8 cellular contexts compared by ENCODE assay signal in genomic region chr11:96014234-96014633, GRCh38.
DNase-seq lines count a peak whose midpoint lies in the region; ATAC-seq lines count a peak whose summit lies in the region.

No MANE protein-coding gene starts in this region.

- peak in 3 of 5 donors; percentile 44 to 75 (median 65) for DNase-seq in CD8-positive, alpha-beta memory T cell
- DNase-seq in H7 (peak; percentile 13), SW480 (ENCODE audit: low spot score) (peak; percentile 91), NCI-H1092 treated with DMSO at 0.1 percent for 48 hours (lab: John Stamatoyannopoulos, UW) (no peak), SHP77 (lab: John Stamatoyannopoulos, UW) (no peak), NCI-H1436 (lab: John Stamatoyannopoulos, UW) (no peak)
- peak; percentile 8 to 41 (median 10) for DNase-seq in effector memory CD4-positive, alpha-beta T cell
- peak; percentile 36 to 56 for DNase-seq in stimulated activated naive CD8-positive, alpha-beta T cell treated with anti-CD3 and anti-CD28 coated beads, Interleukin-15, amount 100 ng/mL, for 72 hours

- H3K36me3 ChIP-seq in CD8-positive, alpha-beta memory T cell (ENCODE audit: insufficient read depth, low read length) = no peaks in the 10 kb centered on the region
- no peaks in the 10 kb centered on the region for H3K36me3 ChIP-seq in H7 (replicated peaks; ENCODE audit: control insufficient read depth, insufficient read depth, low read length)
- H3K36me3 ChIP-seq in effector memory CD4-positive, alpha-beta T cell (ENCODE audit: control insufficient read depth, insufficient read depth, low read length) = no peaks in the 10 kb centered on the region

- H3K9me3 ChIP-seq in CD8-positive, alpha-beta memory T cell (ENCODE audit: low read length) = no peaks in the 10 kb centered on the region
- no peaks in the 10 kb centered on the region for H3K9me3 ChIP-seq in effector memory CD4-positive, alpha-beta T cell (ENCODE audit: control insufficient read depth, low read length)

- no peaks in the 10 kb centered on the region for H3K27me3 ChIP-seq in CD8-positive, alpha-beta memory T cell (ENCODE audit: insufficient read depth, low read length, poor library complexity, severe bottlenecking)
- H3K27me3 ChIP-seq in H7 (ENCODE audit: control insufficient read depth, insufficient read depth, low read length) = no peaks in the 10 kb centered on the region
- H3K27me3 ChIP-seq in effector memory CD4-positive, alpha-beta T cell (replicated peaks; ENCODE audit: control insufficient read depth, insufficient read depth, low read length, poor library complexity, severe bottlenecking) = no peaks in the 10 kb centered on the region

- CTCF ChIA-PET in CD8-positive, alpha-beta memory T cell (lab: Charles Lee) = interaction anchor here (1.2 to 4.5 kb wide), 4 partner anchors 13 to 375 kb away, joined by 4 to 38 read pairs (median 4); partner anchors contain the start of genes CCDC82, JRKL and MAML2

- peak overlapping the region; percentile 9 to 77 (median 51) for H3K4me3 Mint-ChIP-seq in CD8-positive, alpha-beta memory T cell
- peak overlapping the region; percentile 66 for H3K4me3 Mint-ChIP-seq in stimulated activated naive CD8-positive, alpha-beta T cell treated with anti-CD3 and anti-CD28 coated beads, Interleukin-15, amount 100 ng/mL, for 72 hours

- peak overlapping the region; percentile 47 to 93 (median 78) for H3K27ac Mint-ChIP-seq in CD8-positive, alpha-beta memory T cell
- H3K27ac Mint-ChIP-seq in stimulated activated naive CD8-positive, alpha-beta T cell treated with anti-CD3 and anti-CD28 coated beads, Interleukin-15, amount 100 ng/mL, for 72 hours = peak overlapping the region; percentile 82 to 92

- H3K9me3 Mint-ChIP-seq in CD8-positive, alpha-beta memory T cell = no peaks in the 10 kb centered on the region
- no peaks in the 10 kb centered on the region for H3K9me3 Mint-ChIP-seq in stimulated activated naive CD8-positive, alpha-beta T cell treated with anti-CD3 and anti-CD28 coated beads, Interleukin-15, amount 100 ng/mL, for 72 hours

- H3K4me1 Mint-ChIP-seq in CD8-positive, alpha-beta memory T cell = peaks cover 4 to 50% (median 10%) of the 10 kb centered on the region in 3 donors
- peaks cover 53% of the 10 kb centered on the region for H3K4me1 Mint-ChIP-seq in stimulated activated naive CD8-positive, alpha-beta T cell treated with anti-CD3 and anti-CD28 coated beads, Interleukin-15, amount 100 ng/mL, for 72 hours

- ATAC-seq in stimulated activated naive CD8-positive, alpha-beta T cell treated with anti-CD3 and anti-CD28 coated beads, Interleukin-15, amount 100 ng/mL, for 72 hours = peak; percentile 83

- peaks cover 54% of the 10 kb centered on the region for H3K4me1 ChIP-seq in CD8-positive, alpha-beta memory T cell (ENCODE audit: insufficient read depth, low read length)
- peaks cover 43% of the 10 kb centered on the region for H3K4me1 ChIP-seq in effector memory CD4-positive, alpha-beta T cell (ENCODE audit: control insufficient read depth, insufficient read depth, low read length, poor library complexity, severe bottlenecking)

- H3K4me3 ChIP-seq in CD8-positive, alpha-beta memory T cell (ENCODE audit: low read length) = peak overlapping the region; percentile 33
- no peak overlapping the region for H3K4me3 ChIP-seq in H7 (ENCODE audit: insufficient read depth, low read depth, low read length)
- H3K4me3 ChIP-seq in effector memory CD4-positive, alpha-beta T cell (ENCODE audit: insufficient read depth, low read depth, low read length, poor library complexity, severe bottlenecking) = peak overlapping the region; percentile 31

- no peak overlapping the region for H3K27ac ChIP-seq in CD8-positive, alpha-beta memory T cell (ENCODE audit: low read depth, low read length)
- H3K27ac ChIP-seq in effector memory CD4-positive, alpha-beta T cell (ENCODE audit: insufficient read depth, low read length, poor library complexity, severe bottlenecking) = peak overlapping the region; percentile 70

- no peaks in the 10 kb centered on the region for H3K36me3 Mint-ChIP-seq in CD8-positive, alpha-beta memory T cell

- POLR2A ChIA-PET in CD8-positive, alpha-beta memory T cell (lab: Charles Lee) = interaction anchor here (0.7 to 1.2 kb wide), 2 partner anchors 91 to 376 kb away, joined by 3 to 6 read pairs; partner anchors contain the start of genes CCDC82 and JRKL

- H3K27me3 Mint-ChIP-seq in CD8-positive, alpha-beta memory T cell = no peaks in the 10 kb centered on the region
- no peaks in the 10 kb centered on the region for H3K27me3 Mint-ChIP-seq in stimulated activated naive CD8-positive, alpha-beta T cell treated with anti-CD3 and anti-CD28 coated beads, Interleukin-15, amount 100 ng/mL, for 72 hours

Comparison
In these comparisons a context has a peak if more than half of its experiments do, and no peak if none do; other contexts are left out.
1. DNase-seq: peak in CD8-positive, alpha-beta memory T cell (3 of 5), H7 (single experiment), SW480 (single experiment), effector memory CD4-positive, alpha-beta T cell (3 of 3) and stimulated activated naive CD8-positive, alpha-beta T cell treated with anti-CD3 and anti-CD28 coated beads, Interleukin-15, amount 100 ng/mL, for 72 hours (2 of 2); none in NCI-H1092 treated with DMSO at 0.1 percent for 48 hours (single experiment), SHP77 (0 of 2) and NCI-H1436 (single experiment).